ENCODE assay signal across 22 cellular contexts in genomic region chr9:20295555-20295954, GRCh38.
"Had no signal": no experiment of that assay in that cellular context is flagged by ENCODE, and none has a peak within 500 bp of the region (broad histone marks: within the 10 kb centered on the region; RNA-seq: fewer than 3 reads in every experiment).

No MANE protein-coding gene starts in this region.

- H3K4me1 ChIP-seq: SJCRH30 had no signal

- H3K27me3 ChIP-seq: SJCRH30 had no signal

- ATAC-seq: Panc1, PC-3, SK-N-SH treated with all-trans-retinoic acid at 6 μM for 48 hours had no signal

- DNase-seq: KBM-7; MG63; NCI-H1092 treated with DMSO at 0.1 percent for 48 hours; NCI-H1436; NCI-H187; NCI-H2029; NCI-H2081 treated with DMSO at 0.1 percent for 48 hours; NCI-H2171; NCI-H226; NCI-H446; NCI-H510A; NCI-H524 treated with DMSO at 0.1 percent for 48 hours; NCI-H69; NCI-H774; NK-92 treated with Interleukin-12 subunit alpha and Interleukin-12 subunit beta, amount 100 ng/mL, for 24 hours; PC-3; SHP77; SJCRH30; T-helper 1 cell had no signal

- H3K9me3 ChIP-seq: MG63, SJCRH30 had no signal

- H3K27ac ChIP-seq: RWPE1, SJCRH30 had no signal

- H3K4me3 ChIP-seq: MG63, SJCRH30 had no signal

- H3K36me3 ChIP-seq: MG63, SJCRH30 had no signal
